13 cellular contexts compared by ENCODE assay signal in genomic region chr4:156763511-156763910, GRCh38.
DNase-seq lines count a peak whose midpoint lies in the region; ATAC-seq and TF ChIP-seq lines count a peak whose summit lies in the region.
"Had no signal": no experiment of that assay in that cellular context is flagged by ENCODE, and none has a peak within 500 bp of the region (broad histone marks: within the 10 kb centered on the region; RNA-seq: fewer than 3 reads in every experiment).

No MANE protein-coding gene starts in this region.

- peaks cover 11% of the 10 kb centered on the region for H3K4me1 ChIP-seq in SJCRH30
- H3K4me1 ChIP-seq: neural progenitor cell had no signal

- H3K36me3 ChIP-seq in SJCRH30: no peaks in the 10 kb centered on the region
- H3K36me3 ChIP-seq: neural progenitor cell had no signal

- ATAC-seq in T-helper 17 cell (no peak), GM19035 (IDR thresholded peaks at IDR 0.05; ENCODE audit: unreplicated experiment) (no peak)
- ATAC-seq: activated CD4-positive, alpha-beta T cell treated with anti-CD3 and anti-CD28 coated beads for 36 hours; CD8-positive, alpha-beta T cell had no signal

- H3K4me1 Mint-ChIP-seq in nephron: peaks cover 50% of the 10 kb centered on the region
- no peaks in the 10 kb centered on the region for H3K4me1 Mint-ChIP-seq in T-helper 17 cell
- H3K4me1 Mint-ChIP-seq: activated CD4-positive, alpha-beta T cell treated with anti-CD3 and anti-CD28 coated beads for 36 hours had no signal

- TF ChIP-seq CTCF in nephron (IDR thresholded peaks at IDR 0.05; ENCODE audit: unreplicated experiment in 3 of 3): no peak

- H3K27ac Mint-ChIP-seq in nephron (peak overlapping the region; percentile 32 to 85 (median 47)), T-helper 17 cell (no peak overlapping the region)
- H3K27ac Mint-ChIP-seq: activated CD4-positive, alpha-beta T cell treated with anti-CD3 and anti-CD28 coated beads for 36 hours; activated T-cell treated with anti-CD3 and anti-CD28 coated beads, Interleukin-2, amount 50 U/mL, for 24 hours; CD8-positive, alpha-beta T cell; neural progenitor cell had no signal

- no peak overlapping the region for H3K4me3 Mint-ChIP-seq in nephron
- no peak overlapping the region for H3K4me3 Mint-ChIP-seq in T-helper 17 cell
- H3K4me3 Mint-ChIP-seq: activated CD4-positive, alpha-beta T cell treated with anti-CD3 and anti-CD28 coated beads for 36 hours; activated T-cell treated with anti-CD3 and anti-CD28 coated beads, Interleukin-2, amount 50 U/mL, for 24 hours; CD8-positive, alpha-beta T cell; neural progenitor cell had no signal

- no peak overlapping the region for H3K4me3 ChIP-seq in SJCRH30
- H3K4me3 ChIP-seq: neural progenitor cell had no signal

- no peaks in the 10 kb centered on the region for H3K27me3 ChIP-seq in SJCRH30
- H3K27me3 ChIP-seq: neural progenitor cell had no signal

- H3K27ac ChIP-seq in SJCRH30: no peak overlapping the region
- H3K27ac ChIP-seq: neural progenitor cell had no signal

- peaks cover 1% of the 10 kb centered on the region for H3K9me3 Mint-ChIP-seq in nephron

- H3K9me3 ChIP-seq in SJCRH30 (replicated peaks): no peaks in the 10 kb centered on the region
- H3K9me3 ChIP-seq in T-helper 17 cell (ENCODE audit: control insufficient read depth, low read length, poor library complexity, severe bottlenecking): no peaks in the 10 kb centered on the region

- DNase-seq in HCEC 1CT (peak; percentile 46), NCI-H1417 treated with DMSO at 0.1 percent for 48 hours (lab: John Stamatoyannopoulos, UW) (peak; percentile 16), SJCRH30 (peak; percentile 15 to 65), T-helper 17 cell (no peak), dedifferentiated amniotic fluid mesenchymal stem cell (ENCODE audit: extremely low spot score) (no peak)
- DNase-seq: activated CD4-positive, alpha-beta T cell treated with anti-CD3 and anti-CD28 coated beads for 36 hours; activated T-cell treated with anti-CD3 and anti-CD28 coated beads, Interleukin-2, amount 50 U/mL, for 24 hours; CD8-positive, alpha-beta T cell; effector CD8-positive, alpha-beta T cell; left cardiac atrium had no signal

- H3K36me3 Mint-ChIP-seq in nephron (ENCODE audit: low read depth) (peaks cover 63% of the 10 kb centered on the region), T-helper 17 cell (ENCODE audit: low read depth) (no peaks in the 10 kb centered on the region)
- H3K36me3 Mint-ChIP-seq: CD8-positive, alpha-beta T cell had no signal

- H3K27me3 Mint-ChIP-seq in nephron (ENCODE audit: low read depth): no peaks in the 10 kb centered on the region
- H3K27me3 Mint-ChIP-seq in T-helper 17 cell: no peaks in the 10 kb centered on the region
- H3K27me3 Mint-ChIP-seq: activated CD4-positive, alpha-beta T cell treated with anti-CD3 and anti-CD28 coated beads for 36 hours; activated T-cell treated with anti-CD3 and anti-CD28 coated beads, Interleukin-2, amount 50 U/mL, for 24 hours had no signal

Comparison
In these comparisons a context has a peak if more than half of its experiments do, and no peak if none do; other contexts are left out.
1. DNase-seq: peak in HCEC 1CT (single experiment), NCI-H1417 treated with DMSO at 0.1 percent for 48 hours (single experiment) and SJCRH30 (2 of 2); none in T-helper 17 cell (0 of 3) and dedifferentiated amniotic fluid mesenchymal stem cell (single experiment).